Comparison of ENCODE assay signal across 9 cellular contexts in the genomic region with DNA sequence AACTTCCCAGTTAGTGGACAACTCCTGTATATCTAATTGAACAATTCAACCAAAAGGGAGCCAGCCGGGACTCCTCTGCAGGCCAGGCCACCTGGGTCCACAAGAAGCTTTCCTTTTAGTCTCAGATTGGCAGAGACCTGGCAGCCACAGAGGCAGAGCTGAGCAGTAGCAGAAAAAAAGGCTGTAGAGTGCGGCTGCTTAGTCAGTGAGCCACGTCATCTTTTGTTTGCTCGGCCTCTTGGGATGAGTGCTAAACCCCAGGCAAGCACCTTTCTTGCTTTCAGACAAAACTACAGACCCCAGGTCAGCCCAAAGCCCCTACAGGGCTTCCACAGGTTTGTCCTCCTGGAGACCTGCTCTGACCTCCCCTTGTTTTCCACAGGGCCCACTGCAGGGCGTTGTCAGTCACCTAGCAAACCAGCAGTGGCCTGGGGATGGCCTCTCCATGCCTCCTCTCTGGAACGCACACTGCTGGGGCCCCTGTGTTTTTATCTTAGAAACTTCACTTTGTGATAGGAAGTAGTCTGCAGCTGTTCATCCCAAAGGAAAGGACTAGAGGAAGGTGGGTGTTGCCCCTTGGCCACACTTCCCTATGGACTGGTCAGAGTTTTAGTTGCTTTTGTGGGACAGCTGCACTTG. TPM values are rescaled to one million over a fixed set of nuclear protein-coding genes. Genes with fewer than 3 reads are reported as not detected.
A peak's percentile ranks its signal among the peaks of the same experiment; 100 is the strongest.
DNase-seq lines count a peak whose midpoint lies in the region; ATAC-seq and TF ChIP-seq lines count a peak whose summit lies in the region.
"Had no signal": no experiment of that assay in that cellular context is flagged by ENCODE, and none has a peak within 500 bp of the region (broad histone marks: within the 10 kb centered on the region; RNA-seq: fewer than 3 reads in every experiment).

No MANE protein-coding gene starts in this region.

- H3K27ac Mint-ChIP-seq in natural killer cell treated with Interleukin-12 subunit alpha and Interleukin-12 subunit beta and Interleukin-15 and Interleukin-18, amount 100 ng/mL, for 72 hours: no peak overlapping the region

- no peak overlapping the region; the same call in 1 of the 2 replicates for H3K4me3 ChIP-seq in AG04450 (ENCODE audit: low read depth, low read length)
- H3K4me3 ChIP-seq in mesodermal cell (ENCODE audit: extremely low read depth, insufficient read depth, low read length, poor library complexity, severe bottlenecking): no peak overlapping the region

- no peaks in the 10 kb centered on the region for H3K9me3 ChIP-seq in AG04450 (ENCODE audit: control insufficient read depth, insufficient read depth, low read length)
- no peaks in the 10 kb centered on the region for H3K9me3 ChIP-seq in mesodermal cell (ENCODE audit: control insufficient read depth, low read length)

- H3K27me3 Mint-ChIP-seq in natural killer cell treated with Interleukin-12 subunit alpha and Interleukin-12 subunit beta and Interleukin-15 and Interleukin-18, amount 100 ng/mL, for 72 hours: no peaks in the 10 kb centered on the region

- no peak overlapping the region for H3K4me3 Mint-ChIP-seq in natural killer cell treated with Interleukin-12 subunit alpha and Interleukin-12 subunit beta and Interleukin-15 and Interleukin-18, amount 100 ng/mL, for 72 hours

- H3K36me3 Mint-ChIP-seq in natural killer cell treated with Interleukin-12 subunit alpha and Interleukin-12 subunit beta and Interleukin-15 and Interleukin-18, amount 100 ng/mL, for 72 hours: no peaks in the 10 kb centered on the region

- peaks cover 33% of the 10 kb centered on the region for H3K36me3 ChIP-seq in mesodermal cell (ENCODE audit: control insufficient read depth, insufficient read depth, low read length)

- H3K4me1 ChIP-seq in mesodermal cell (ENCODE audit: control insufficient read depth, insufficient read depth, low read length, poor library complexity, severe bottlenecking): peaks cover 73% of the 10 kb centered on the region

- H3K27me3 ChIP-seq in AG04450 (ENCODE audit: control insufficient read depth, insufficient read depth, low read length): no peaks in the 10 kb centered on the region

- DNase-seq in AG04450 (ENCODE audit: low read depth, low spot score): peak; percentile 49
- DNase-seq in NCI-H2107 (lab: John Stamatoyannopoulos, UW): peak; percentile 22
- DNase-seq in natural killer cell treated with Interleukin-12 subunit alpha and Interleukin-12 subunit beta and Interleukin-15 and Interleukin-18, amount 100 ng/mL, for 72 hours (ENCODE audit: low spot score): no peak
- DNase-seq: DND-41 had no signal

- ATAC-seq in HG02981 (IDR thresholded peaks at IDR 0.05; ENCODE audit: unreplicated experiment) (no peak), GM18870 (IDR thresholded peaks at IDR 0.05; ENCODE audit: unreplicated experiment) (no peak), GM21447 (IDR thresholded peaks at IDR 0.05; ENCODE audit: unreplicated experiment) (no peak)
- no peak for ATAC-seq in natural killer cell treated with Interleukin-12 subunit alpha and Interleukin-12 subunit beta and Interleukin-15 and Interleukin-18, amount 100 ng/mL, for 72 hours

- H3K4me1 Mint-ChIP-seq in natural killer cell treated with Interleukin-12 subunit alpha and Interleukin-12 subunit beta and Interleukin-15 and Interleukin-18, amount 100 ng/mL, for 72 hours (ENCODE audit: low read depth in 2 of 2): no peaks in the 10 kb centered on the region

- H3K9me3 Mint-ChIP-seq in natural killer cell treated with Interleukin-12 subunit alpha and Interleukin-12 subunit beta and Interleukin-15 and Interleukin-18, amount 100 ng/mL, for 72 hours: no peaks in the 10 kb centered on the region

- 56 to 73% methylated on average over 3 to 5 of the region's 6 CpGs for WGBS in mesodermal cell (ENCODE audit: insufficient coverage in 2 of 2), 2 experiments

- TF ChIP-seq CTCF in AG04450 (IDR thresholded peaks at IDR 0.05; ENCODE audit: low read depth, low read length): no peak

- POLR2A ChIA-PET in AG04450 (lab: Yijun Ruan, JAX): interaction anchor here (0.6 to 1.6 kb wide), 4 partner anchors 11 to 62 kb away, joined by 3 read pairs; no protein-coding TSS in a partner anchor

- CTCF ChIA-PET in AG04450 (lab: Charles Lee): interaction anchor here (1.8 kb wide), 1 partner anchor 105 kb away, joined by 8 read pairs; no protein-coding TSS in a partner anchor

- peak overlapping the region; percentile 99 for H3K27ac ChIP-seq in AG04450 (ENCODE audit: low read depth, low read length)
- peak overlapping the region; percentile 72 for H3K27ac ChIP-seq in cingulate gyrus (ENCODE audit: low read depth, low read length)
- H3K27ac ChIP-seq in mesodermal cell (ENCODE audit: low read depth, low read length, severe bottlenecking): peak overlapping the region; percentile 97

RNA-seq across cellular contexts. Expression of a gene that starts 49.9 kb away (rescaled TPM):
- 16.7 and 20.3 TPM in 2 replicates for polyA plus RNA-seq in AG04450 (2011; rRNA removed)
- 28.6 and 31.8 TPM in 2 replicates for polyA minus RNA-seq in AG04450 (2011; rRNA and poly(A)+ RNA removed)
- 16.0 TPM for polyA plus RNA-seq in mesodermal cell (2013, experiment 1 of 2)
- polyA plus RNA-seq in mesodermal cell (2013, experiment 2 of 2): 15.2 TPM
- 1 to 10 TPM in 1 of 2 donors, under 1 TPM in 1; 0.14 to 1.6 TPM for total RNA-seq in natural killer cell treated with Interleukin-12 subunit alpha and Interleukin-12 subunit beta and Interleukin-15 and Interleukin-18, amount 100 ng/mL, for 72 hours
